16 cellular contexts compared by ENCODE assay signal in genomic region chr17:20501896-20502295, GRCh38. TPM values are rescaled to one million over a fixed set of nuclear protein-coding genes. Genes with fewer than 3 reads are reported as not detected.
"Had no signal": no experiment of that assay in that cellular context is flagged by ENCODE, and none has a peak within 500 bp of the region (broad histone marks: within the 10 kb centered on the region; RNA-seq: fewer than 3 reads in every experiment).

No MANE protein-coding gene starts in this region.

RNA-seq across cellular contexts. Expression of gene LGALS9B, which starts 34.6 kb away (rescaled TPM):
- total RNA-seq: hepatocyte; kidney epithelial cell; left ventricle myocardium superior; lung microvascular endothelial cell; mesenteric fat pad; naive thymus-derived CD8-positive, alpha-beta T cell; neural crest cell; progenitor cell of endocrine pancreas; pulmonary artery endothelial cell; renal cortical epithelial cell; right atrium auricular region; skeletal muscle tissue; testis; thyroid gland; urinary bladder had no signal
- polyA plus RNA-seq: hepatocyte; naive thymus-derived CD8-positive, alpha-beta T cell; ovary; urinary bladder had no signal
